In the genomic region with DNA sequence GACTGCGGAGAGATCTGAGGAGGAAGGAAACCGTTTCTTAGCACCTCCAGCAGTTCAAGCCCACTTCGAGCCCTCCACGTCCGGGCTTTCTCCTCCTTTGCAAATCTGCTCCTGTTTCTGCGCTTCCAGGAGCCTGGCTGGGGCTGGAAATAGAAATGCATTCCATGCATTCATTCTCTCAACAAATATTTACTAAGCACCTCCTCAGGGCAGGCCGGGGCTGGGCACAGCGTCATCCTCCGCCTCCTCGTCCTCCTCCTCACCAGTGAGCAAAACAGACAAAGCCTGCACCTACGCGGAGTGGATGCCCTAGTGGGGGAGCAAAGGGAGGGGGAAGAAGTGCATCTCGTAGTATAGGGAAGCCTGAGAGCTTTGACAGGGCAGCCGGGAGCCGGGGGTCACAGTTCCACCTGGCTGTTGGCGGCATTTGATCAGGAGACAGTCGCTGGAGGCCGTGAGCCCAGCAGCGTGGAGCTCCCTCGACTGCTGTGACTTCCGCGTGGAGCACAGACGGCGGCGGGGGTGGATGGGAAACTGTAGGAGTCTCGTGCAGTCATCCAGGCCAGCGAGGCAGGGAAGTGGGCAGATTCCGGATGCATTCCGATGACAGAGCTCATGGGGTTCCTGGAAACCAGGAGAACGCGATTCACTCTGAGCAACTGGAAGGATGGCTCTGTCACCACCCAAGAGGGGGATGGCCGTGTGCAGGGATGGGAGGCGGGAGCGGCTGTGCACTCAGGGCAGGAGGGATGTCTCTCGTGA, we compare ENCODE assay signal across 1 cellular context.
TF ChIP-seq lines count a peak whose summit lies in the region.

No MANE protein-coding gene starts in this region.

TF ChIP-seq in HCT116, 20 proteins besides CTCF, POLR2A, EP300 and RAD21 (continued from another document):
- TF ChIP-seq, protein P1, sequence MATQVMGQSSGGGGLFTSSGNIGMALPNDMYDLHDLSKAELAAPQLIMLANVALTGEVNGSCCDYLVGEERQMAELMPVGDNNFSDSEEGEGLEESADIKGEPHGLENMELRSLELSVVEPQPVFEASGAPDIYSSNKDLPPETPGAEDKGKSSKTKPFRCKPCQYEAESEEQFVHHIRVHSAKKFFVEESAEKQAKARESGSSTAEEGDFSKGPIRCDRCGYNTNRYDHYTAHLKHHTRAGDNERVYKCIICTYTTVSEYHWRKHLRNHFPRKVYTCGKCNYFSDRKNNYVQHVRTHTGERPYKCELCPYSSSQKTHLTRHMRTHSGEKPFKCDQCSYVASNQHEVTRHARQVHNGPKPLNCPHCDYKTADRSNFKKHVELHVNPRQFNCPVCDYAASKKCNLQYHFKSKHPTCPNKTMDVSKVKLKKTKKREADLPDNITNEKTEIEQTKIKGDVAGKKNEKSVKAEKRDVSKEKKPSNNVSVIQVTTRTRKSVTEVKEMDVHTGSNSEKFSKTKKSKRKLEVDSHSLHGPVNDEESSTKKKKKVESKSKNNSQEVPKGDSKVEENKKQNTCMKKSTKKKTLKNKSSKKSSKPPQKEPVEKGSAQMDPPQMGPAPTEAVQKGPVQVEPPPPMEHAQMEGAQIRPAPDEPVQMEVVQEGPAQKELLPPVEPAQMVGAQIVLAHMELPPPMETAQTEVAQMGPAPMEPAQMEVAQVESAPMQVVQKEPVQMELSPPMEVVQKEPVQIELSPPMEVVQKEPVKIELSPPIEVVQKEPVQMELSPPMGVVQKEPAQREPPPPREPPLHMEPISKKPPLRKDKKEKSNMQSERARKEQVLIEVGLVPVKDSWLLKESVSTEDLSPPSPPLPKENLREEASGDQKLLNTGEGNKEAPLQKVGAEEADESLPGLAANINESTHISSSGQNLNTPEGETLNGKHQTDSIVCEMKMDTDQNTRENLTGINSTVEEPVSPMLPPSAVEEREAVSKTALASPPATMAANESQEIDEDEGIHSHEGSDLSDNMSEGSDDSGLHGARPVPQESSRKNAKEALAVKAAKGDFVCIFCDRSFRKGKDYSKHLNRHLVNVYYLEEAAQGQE (IDR thresholded peaks at IDR 0.05; ENCODE audit: low read depth): no peak
- TF ChIP-seq, protein P2, sequence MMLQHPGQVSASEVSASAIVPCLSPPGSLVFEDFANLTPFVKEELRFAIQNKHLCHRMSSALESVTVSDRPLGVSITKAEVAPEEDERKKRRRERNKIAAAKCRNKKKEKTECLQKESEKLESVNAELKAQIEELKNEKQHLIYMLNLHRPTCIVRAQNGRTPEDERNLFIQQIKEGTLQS (IDR thresholded peaks at IDR 0.05): no peak
- TF ChIP-seq TCF7L2 (IDR thresholded peaks at IDR 0.05; ENCODE audit: borderline replicate concordance, extremely low read depth, insufficient read depth, insufficient read length) (no peak), YY1 (IDR thresholded peaks at IDR 0.05; ENCODE audit: extremely low read depth, insufficient replicate concordance, low read depth, low read length) (no peak), ZFX (IDR thresholded peaks at IDR 0.05) (no peak), CEBPB (IDR thresholded peaks at IDR 0.05; ENCODE audit: low read depth) (no peak)
TF ChIP-seq in HCT116: peak in this region for 0.
